In the genomic region with DNA sequence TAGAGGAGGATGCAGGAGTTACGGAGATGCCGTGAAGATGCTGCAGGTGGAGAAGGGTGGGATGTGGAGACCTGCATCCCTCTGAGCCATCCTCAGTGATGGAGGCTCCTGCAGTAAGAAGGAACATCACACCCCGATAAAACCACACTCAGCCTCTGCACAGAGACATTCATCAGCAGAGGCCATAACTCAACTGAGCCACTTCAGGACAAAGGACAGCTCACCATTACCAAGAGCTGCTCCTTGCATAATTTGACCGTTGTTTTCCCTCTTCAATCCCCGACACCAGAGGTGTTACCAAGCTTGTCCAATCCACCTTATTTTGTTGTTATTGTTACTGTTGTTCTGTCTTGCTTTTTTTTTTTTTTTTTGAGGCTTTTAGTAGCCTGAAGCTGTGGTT, we compare ENCODE assay signal across 30 cellular contexts.
"Had no signal": no experiment of that assay in that cellular context is flagged by ENCODE, and none has a peak within 500 bp of the region (broad histone marks: within the 10 kb centered on the region; RNA-seq: fewer than 3 reads in every experiment).

No MANE protein-coding gene starts in this region.

- H3K4me3 ChIP-seq: esophagus squamous epithelium, gastroesophageal sphincter, heart left ventricle, lower lobe of right lung, ovary, prostate gland, spleen, thoracic aorta had no signal

- H3K27ac Mint-ChIP-seq: activated B cell treated with CpG ODN at 0.5 μM for 24 hours; activated CD4-positive, alpha-beta T cell treated with anti-CD3 and anti-CD28 coated beads for 36 hours; activated naive CD4-positive, alpha-beta T cell treated with anti-CD3 and anti-CD28 coated beads, Interleukin-2, amount 50 U/mL, for 72 hours; activated T-cell treated with anti-CD3 and anti-CD28 coated beads, Interleukin-2, amount 50 U/mL, for 24 hours; activated T-helper 17 cell treated with anti-CD3 and anti-CD28 coated beads, Interleukin-2, amount 50 U/mL, for 72 hours; brain; natural killer cell; type B pancreatic cell had no signal

- H3K4me1 Mint-ChIP-seq: activated B cell treated with CpG ODN at 0.5 μM for 24 hours; activated CD4-positive, alpha-beta T cell treated with anti-CD3 and anti-CD28 coated beads for 36 hours; activated T-helper 17 cell treated with anti-CD3 and anti-CD28 coated beads, Interleukin-2, amount 50 U/mL, for 72 hours; natural killer cell had no signal

- H3K27ac ChIP-seq: esophagus squamous epithelium, gastroesophageal sphincter, heart left ventricle, lower lobe of right lung, neutrophil, ovary, prostate gland, spleen, thoracic aorta had no signal

- FAIRE-seq: colon, keratinocyte had no signal

- H3K27me3 Mint-ChIP-seq: activated B cell treated with CpG ODN at 0.5 μM for 24 hours had no signal

- DNase-seq: activated B cell treated with CpG ODN at 0.5 μM for 24 hours; activated CD4-positive, alpha-beta T cell treated with anti-CD3 and anti-CD28 coated beads for 36 hours; activated CD4-positive, alpha-beta T cell treated with anti-CD3 and anti-CD28 coated beads, Interleukin-2, amount 50 U/mL, for 4 hours; activated CD8-positive, alpha-beta memory T cell treated with anti-CD3 and anti-CD28 coated beads for 24 hours; activated CD8-positive, alpha-beta memory T cell treated with anti-CD3 and anti-CD28 coated beads, Interleukin-2, amount 50 U/mL, for 4 hours; activated T-cell treated with anti-CD3 and anti-CD28 coated beads, Interleukin-2, amount 50 U/mL, for 24 hours; aorta; central memory CD4-positive, alpha-beta T cell; effector memory CD4-positive, alpha-beta T cell; esophagus squamous epithelium; heart left ventricle; left colon; lower lobe of right lung; natural killer cell; ovary; spleen; stimulated activated CD4-positive, alpha-beta T cell treated with anti-CD3 and anti-CD28 coated beads, Interleukin-4, amount 100 ng/mL, for 1 hour; stimulated activated naive CD4-positive, alpha-beta T cell treated with Interleukin-2 at 50 U/mL for 16 hours; T-helper 1 cell; T-helper 9 cell had no signal

- H3K27me3 ChIP-seq: neutrophil, ovary had no signal

- H3K36me3 ChIP-seq: esophagus squamous epithelium, gastroesophageal sphincter, heart left ventricle, lower lobe of right lung, neutrophil, ovary, prostate gland, spleen, thoracic aorta had no signal

- H3K9me3 ChIP-seq: esophagus squamous epithelium, gastroesophageal sphincter, lower lobe of right lung, neutrophil, ovary, prostate gland, spleen, thoracic aorta had no signal

- ATAC-seq: activated CD4-positive, alpha-beta T cell treated with anti-CD3 and anti-CD28 coated beads for 36 hours; activated naive CD4-positive, alpha-beta T cell treated with anti-CD3 and anti-CD28 coated beads, Interleukin-2, amount 50 U/mL, for 72 hours; activated T-helper 17 cell treated with anti-CD3 and anti-CD28 coated beads, Interleukin-2, amount 50 U/mL, for 72 hours; gastroesophageal sphincter; heart left ventricle; left colon; lower lobe of right lung; natural killer cell had no signal

- H3K4me1 ChIP-seq: esophagus squamous epithelium, gastroesophageal sphincter, heart left ventricle, lower lobe of right lung, prostate gland, spleen had no signal

- H3K36me3 Mint-ChIP-seq: brain, natural killer cell, type B pancreatic cell had no signal

- H3K9me3 Mint-ChIP-seq: activated B cell treated with CpG ODN at 0.5 μM for 24 hours; activated T-cell treated with anti-CD3 and anti-CD28 coated beads, Interleukin-2, amount 50 U/mL, for 24 hours; activated T-helper 17 cell treated with anti-CD3 and anti-CD28 coated beads, Interleukin-2, amount 50 U/mL, for 72 hours; natural killer cell; type B pancreatic cell had no signal

- H3K4me3 Mint-ChIP-seq: activated B cell treated with CpG ODN at 0.5 μM for 24 hours; activated CD4-positive, alpha-beta T cell treated with anti-CD3 and anti-CD28 coated beads for 36 hours; activated T-cell treated with anti-CD3 and anti-CD28 coated beads, Interleukin-2, amount 50 U/mL, for 24 hours; activated T-helper 17 cell treated with anti-CD3 and anti-CD28 coated beads, Interleukin-2, amount 50 U/mL, for 72 hours; brain; natural killer cell; type B pancreatic cell had no signal
